ENCODE assay signal across 27 cellular contexts in genomic region chr4:40825014-40825838, GRCh38.
DNase-seq lines count a peak whose midpoint lies in the region; ATAC-seq, FAIRE-seq and TF ChIP-seq lines count a peak whose summit lies in the region.
"Had no signal": no experiment of that assay in that cellular context is flagged by ENCODE, and none has a peak within 500 bp of the region (broad histone marks: within the 10 kb centered on the region; RNA-seq: fewer than 3 reads in every experiment).

No MANE protein-coding gene starts in this region.

- H3K4me3 ChIP-seq in GM12864 (ENCODE audit: low read depth, low read length) (no peak overlapping the region), GM23338 (no peak overlapping the region), bronchial epithelial cell (ENCODE audit: low read depth, low read length) (no peak overlapping the region), sigmoid colon (no peak overlapping the region), pancreas (no peak overlapping the region)
- H3K4me3 ChIP-seq: esophagus muscularis mucosa, tibial nerve had no signal

- H3K36me3 Mint-ChIP-seq in GM23338 (ENCODE audit: low read depth) = peaks cover 80% of the 10 kb centered on the region
- no peaks in the 10 kb centered on the region for H3K36me3 Mint-ChIP-seq in natural killer cell treated with Interleukin-12 subunit alpha and Interleukin-12 subunit beta and Interleukin-15 and Interleukin-18, amount 100 ng/mL, for 72 hours

- no peaks in the 10 kb centered on the region for H3K9me3 Mint-ChIP-seq in GM23338
- no peaks in the 10 kb centered on the region for H3K9me3 Mint-ChIP-seq in natural killer cell treated with Interleukin-12 subunit alpha and Interleukin-12 subunit beta and Interleukin-15 and Interleukin-18, amount 100 ng/mL, for 72 hours
- H3K9me3 Mint-ChIP-seq: T-helper 2 cell treated with Interferon-gamma antibody and Interleukin-4, amounts not matched to agents 5 μg/mL and 100 μg/mL, for 36 hours had no signal

- H3K27me3 ChIP-seq in GM23338 (ENCODE audit: insufficient read depth) (no peaks in the 10 kb centered on the region), bronchial epithelial cell (ENCODE audit: control insufficient read depth, insufficient read depth, low read length) (no peaks in the 10 kb centered on the region), sigmoid colon (no peaks in the 10 kb centered on the region), pancreas (no peaks in the 10 kb centered on the region)
- H3K27me3 ChIP-seq: esophagus muscularis mucosa, foreskin keratinocyte, tibial nerve had no signal

- H2AFZ ChIP-seq in GM23338 = no peak overlapping the region

- H3K4me3 Mint-ChIP-seq in GM23338 = no peak overlapping the region
- no peak overlapping the region for H3K4me3 Mint-ChIP-seq in natural killer cell treated with Interleukin-12 subunit alpha and Interleukin-12 subunit beta and Interleukin-15 and Interleukin-18, amount 100 ng/mL, for 72 hours
- H3K4me3 Mint-ChIP-seq: activated CD4-positive, alpha-beta T cell treated with anti-CD3 and anti-CD28 coated beads, Interleukin-2, amount 10 ng/mL, durations not matched to agents 24 days and 14 days; activated naive CD8-positive, alpha-beta T cell treated with anti-CD3 and anti-CD28 coated beads for 36 hours; T-helper 2 cell treated with Interferon-gamma antibody and Interleukin-4, amounts not matched to agents 5 μg/mL and 100 μg/mL, for 36 hours had no signal

- H4K20me1 ChIP-seq in GM23338 (replicated peaks; ENCODE audit: insufficient read depth) = peaks cover 10% of the 10 kb centered on the region; the same call in 1 of the 2 replicates

- no peak for TF ChIP-seq POLR2A in sigmoid colon (IDR thresholded peaks at IDR 0.05)

- H3K36me3 ChIP-seq in GM23338 (ENCODE audit: insufficient read depth) (peaks cover 26% of the 10 kb centered on the region), bronchial epithelial cell (ENCODE audit: control insufficient read depth, insufficient read depth, low read length) (peaks cover 19% of the 10 kb centered on the region), sigmoid colon (peaks cover 10 to 85% (median 22%) of the 10 kb centered on the region in 4 donors), pancreas (peaks cover 0 to 7% (median 0%) of the 10 kb centered on the region in 3 donors)

- H3K27ac ChIP-seq in GM23338 (ENCODE audit: low read depth) (no peak overlapping the region), sigmoid colon (peak overlapping the region in 3 of 4 donors; percentile 12 to 35 (median 25)), pancreas (no peak overlapping the region)
- H3K27ac ChIP-seq: C4-2B, esophagus muscularis mucosa, foreskin keratinocyte, tibial nerve, VCaP had no signal

- no peaks in the 10 kb centered on the region; the same call in 2 of the 3 replicates for H3K4me1 Mint-ChIP-seq in GM23338
- no peaks in the 10 kb centered on the region for H3K4me1 Mint-ChIP-seq in natural killer cell treated with Interleukin-12 subunit alpha and Interleukin-12 subunit beta and Interleukin-15 and Interleukin-18, amount 100 ng/mL, for 72 hours (ENCODE audit: low read depth in 2 of 2)
- H3K4me1 Mint-ChIP-seq: activated CD4-positive, alpha-beta T cell treated with anti-CD3 and anti-CD28 coated beads, Interleukin-2, amount 10 ng/mL, durations not matched to agents 24 days and 14 days; activated naive CD8-positive, alpha-beta T cell treated with anti-CD3 and anti-CD28 coated beads for 36 hours had no signal

- no peaks in the 10 kb centered on the region for H3F3A ChIP-seq in GM23338 (replicated peaks; ENCODE audit: low read depth)

- H3K9me3 ChIP-seq in sigmoid colon (no peaks in the 10 kb centered on the region), pancreas (no peaks in the 10 kb centered on the region)
- H3K9me3 ChIP-seq: esophagus muscularis mucosa, tibial nerve had no signal

- no peaks in the 10 kb centered on the region for H3K9me2 ChIP-seq in GM23338 (ENCODE audit: insufficient read depth)

- TF ChIP-seq CTCF in GM12864 (IDR thresholded peaks at IDR 0.05; ENCODE audit: low read depth, low read length, missing control alignments) = no peak
- no peak for TF ChIP-seq CTCF in GM23338 (conservative IDR thresholded peaks at IDR 0.05; ENCODE audit: low read depth in 2 of 2)
- TF ChIP-seq CTCF in bronchial epithelial cell (IDR thresholded peaks at IDR 0.05; ENCODE audit: insufficient read depth, low read length, severe bottlenecking) = no peak
- TF ChIP-seq CTCF in sigmoid colon (IDR thresholded peaks at IDR 0.05) = no peak
- no peak for TF ChIP-seq CTCF in pancreas (IDR thresholded peaks at IDR 0.05)

- peak; percentile 7 for FAIRE-seq in bronchial epithelial cell (lab: Jason Lieb, UNC)
- FAIRE-seq in pancreas (lab: Jason Lieb, UNC) = no peak
- FAIRE-seq: small intestine had no signal

- no peak for ATAC-seq in GM23338
- no peak for ATAC-seq in pancreas
- no peak for ATAC-seq in natural killer cell treated with Interleukin-12 subunit alpha and Interleukin-12 subunit beta and Interleukin-15 and Interleukin-18, amount 100 ng/mL, for 72 hours
- ATAC-seq: foreskin keratinocyte, left cardiac atrium had no signal

- H3K79me2 ChIP-seq in GM23338 (replicated peaks; ENCODE audit: insufficient read depth) = no peaks in the 10 kb centered on the region

- intact Hi-C loops in sigmoid colon (cut with DNase I) (no loop called here), pancreas (cut with DNase I) (no loop called here)

- H3K4me1 ChIP-seq in GM23338 (ENCODE audit: insufficient read depth) = no peaks in the 10 kb centered on the region
- no peaks in the 10 kb centered on the region for H3K4me1 ChIP-seq in sigmoid colon
- H3K4me1 ChIP-seq in pancreas = no peaks in the 10 kb centered on the region
- H3K4me1 ChIP-seq: esophagus muscularis mucosa, foreskin keratinocyte, tibial nerve had no signal

- H3K4me2 ChIP-seq in GM23338 = no peak overlapping the region

- TF ChIP-seq EP300 in sigmoid colon (IDR thresholded peaks at IDR 0.05) = no peak

- peak; percentile 19 for DNase-seq in GM12864 (ENCODE audit: low read depth)
- DNase-seq in GM23338 (ENCODE audit: low spot score) = no peak
- DNase-seq in bronchial epithelial cell (ENCODE audit: low read depth) = no peak
- no peak for DNase-seq in sigmoid colon
- DNase-seq in pancreas = no peak
- no peak for DNase-seq in natural killer cell treated with Interleukin-12 subunit alpha and Interleukin-12 subunit beta and Interleukin-15 and Interleukin-18, amount 100 ng/mL, for 72 hours (ENCODE audit: low spot score)
- DNase-seq in retina = no peak
- DNase-seq: activated CD4-positive, alpha-beta T cell treated with anti-CD3 and anti-CD28 coated beads, Interleukin-2, amount 10 ng/mL, durations not matched to agents 24 days and 14 days; activated effector memory CD4-positive, alpha-beta T cell treated with anti-CD3 and anti-CD28 coated beads, Interleukin-2, amount 50 U/mL, for 16 hours; activated naive CD8-positive, alpha-beta T cell treated with anti-CD3 and anti-CD28 coated beads for 36 hours; activated T-cell treated with anti-CD3 and anti-CD28 coated beads, Interleukin-2, amount 50 U/mL, for 1 hour; aorta; foreskin keratinocyte; H7; Kasumi-1; left cardiac atrium; mesenchymal stem cell; NCI-H146; NCI-H446; NCI-H82; small intestine; stimulated activated CD8-positive, alpha-beta memory T cell treated with anti-CD3 and anti-CD28 coated beads, Interleukin-4, amount 100 ng/mL, for 48 hours had no signal

- H3K27me3 Mint-ChIP-seq in GM23338 (ENCODE audit: insufficient read depth, low read depth, poor library complexity) = peaks cover 2% of the 10 kb centered on the region
- H3K27me3 Mint-ChIP-seq in natural killer cell treated with Interleukin-12 subunit alpha and Interleukin-12 subunit beta and Interleukin-15 and Interleukin-18, amount 100 ng/mL, for 72 hours = peaks cover 2 to 5% of the 10 kb centered on the region in 2 donors

- 0 out of 2 replicates have a peak overlapping the region, but pooled peaks have one; percentile 21 for H3K27ac Mint-ChIP-seq in GM23338
- H3K27ac Mint-ChIP-seq in natural killer cell treated with Interleukin-12 subunit alpha and Interleukin-12 subunit beta and Interleukin-15 and Interleukin-18, amount 100 ng/mL, for 72 hours = no peak overlapping the region
- H3K27ac Mint-ChIP-seq: activated CD4-positive, alpha-beta T cell treated with anti-CD3 and anti-CD28 coated beads, Interleukin-2, amount 10 ng/mL, durations not matched to agents 24 days and 14 days; activated naive CD8-positive, alpha-beta T cell treated with anti-CD3 and anti-CD28 coated beads for 36 hours; T-helper 2 cell treated with Interferon-gamma antibody and Interleukin-4, amounts not matched to agents 5 μg/mL and 100 μg/mL, for 36 hours had no signal

- 83 to 88% methylated on average over 19 of the region's 19 CpGs for WGBS in sigmoid colon, 2 donors
- WGBS in pancreas, 2 donors = 84 to 87% methylated on average over 19 of the region's 19 CpGs

Comparison
In these comparisons a context has a peak if more than half of its experiments do, and no peak if none do; other contexts are left out.
1. H3K27ac ChIP-seq: peak in sigmoid colon (3 of 4); none in GM23338 (single experiment) and pancreas (0 of 4).